Comparison of ENCODE assay signal across 16 cellular contexts in genomic region chr9:84229186-84229585, GRCh38.
DNase-seq lines count a peak whose midpoint lies in the region; TF ChIP-seq lines count a peak whose summit lies in the region.
"Had no signal": no experiment of that assay in that cellular context is flagged by ENCODE, and none has a peak within 500 bp of the region (broad histone marks: within the 10 kb centered on the region; RNA-seq: fewer than 3 reads in every experiment).

No MANE protein-coding gene starts in this region.

- H3K27ac Mint-ChIP-seq in endodermal cell = peak overlapping the region; percentile 89
- H3K27ac Mint-ChIP-seq: CD4-positive, CD25-positive, alpha-beta regulatory T cell; CD8-positive, alpha-beta memory T cell; H9 had no signal

- no peak overlapping the region for H3K9ac ChIP-seq in HUES48 (ENCODE audit: low read depth, low read length)
- no peak overlapping the region for H3K9ac ChIP-seq in endodermal cell (ENCODE audit: extremely low read depth, low read length, poor library complexity, severe bottlenecking)
- H3K9ac ChIP-seq in mesendoderm (ENCODE audit: low read length) = no peak overlapping the region

- no peak overlapping the region for H2AK5ac ChIP-seq in mesendoderm (ENCODE audit: low read length)

- no peaks in the 10 kb centered on the region for H3K9me3 ChIP-seq in HUES48 (ENCODE audit: control insufficient read depth, insufficient read depth, low read length)
- H3K9me3 ChIP-seq in endodermal cell (ENCODE audit: control insufficient read depth, low read length) = no peaks in the 10 kb centered on the region
- H3K9me3 ChIP-seq: BE2C had no signal

- no peak overlapping the region for H3K18ac ChIP-seq in mesendoderm (ENCODE audit: low read length)

- TF ChIP-seq CTCF in endodermal cell (conservative IDR thresholded peaks at IDR 0.05) = no peak

- no peaks in the 10 kb centered on the region for H3K9me3 Mint-ChIP-seq in endodermal cell
- H3K9me3 Mint-ChIP-seq: CD8-positive, alpha-beta memory T cell; H9 had no signal

- H2BK120ac ChIP-seq in mesendoderm (ENCODE audit: low read depth, low read length) = no peak overlapping the region

- H3K4me1 ChIP-seq in HUES48 (ENCODE audit: control insufficient read depth, insufficient read depth, low read length) = peaks cover 24% of the 10 kb centered on the region
- peaks cover 31% of the 10 kb centered on the region for H3K4me1 ChIP-seq in endodermal cell (ENCODE audit: control insufficient read depth, insufficient read depth, low read length)
- H3K4me1 ChIP-seq in mesendoderm (ENCODE audit: control insufficient read depth, low read depth, low read length) = no peaks in the 10 kb centered on the region
- H3K4me1 ChIP-seq: BE2C had no signal

- H3K36me3 ChIP-seq in HUES48 (ENCODE audit: control insufficient read depth, insufficient read depth, low read length) (no peaks in the 10 kb centered on the region), endodermal cell (ENCODE audit: control insufficient read depth, insufficient read depth, low read length) (no peaks in the 10 kb centered on the region), mesendoderm (ENCODE audit: control insufficient read depth, insufficient read depth, low read length) (no peaks in the 10 kb centered on the region)
- H3K36me3 ChIP-seq: BE2C had no signal

- H3K27ac ChIP-seq in HUES48 (ENCODE audit: low read depth, low read length) = peak overlapping the region; percentile 71
- H3K27ac ChIP-seq in endodermal cell (ENCODE audit: low read depth, low read length) = no peak overlapping the region
- no peak overlapping the region for H3K27ac ChIP-seq in mesendoderm (ENCODE audit: low read depth, low read length)

- no peak overlapping the region for H3K4me2 ChIP-seq in mesendoderm (ENCODE audit: low read length)

- no peak overlapping the region for H4K5ac ChIP-seq in mesendoderm (ENCODE audit: low read length)

- H2BK5ac ChIP-seq in mesendoderm (ENCODE audit: low read length) = no peak overlapping the region

- no peak overlapping the region for H2BK15ac ChIP-seq in mesendoderm (replicated peaks; ENCODE audit: low read depth)

- H3K36me3 Mint-ChIP-seq in endodermal cell (ENCODE audit: low read depth) = no peaks in the 10 kb centered on the region
- H3K36me3 Mint-ChIP-seq: CD4-positive, CD25-positive, alpha-beta regulatory T cell; CD8-positive, alpha-beta memory T cell had no signal

- H3K79me1 ChIP-seq in mesendoderm (ENCODE audit: low read length) = no peaks in the 10 kb centered on the region

- no peaks in the 10 kb centered on the region for H3K79me2 ChIP-seq in mesendoderm (ENCODE audit: control insufficient read depth, insufficient read depth, low read length)

- H3K56ac ChIP-seq in mesendoderm (ENCODE audit: low read length) = no peak overlapping the region

- WGBS in endodermal cell (ENCODE audit: insufficient coverage in 1 of 2, insufficient read length in 1 of 2), 2 experiments = 55 to 71% methylated on average over 3 to 4 of the region's 4 CpGs
- no CpG with 5 or more reads among the region's 4 CpGs for WGBS in mesendoderm (ENCODE audit: extremely low coverage, insufficient coverage, low lambda C conversion rate)

- H3K4me3 Mint-ChIP-seq in endodermal cell = no peak overlapping the region
- H3K4me3 Mint-ChIP-seq: CD4-positive, CD25-positive, alpha-beta regulatory T cell; CD8-positive, alpha-beta memory T cell; H9 had no signal

- H3K4me1 Mint-ChIP-seq in endodermal cell = peaks cover 60% of the 10 kb centered on the region
- H3K4me1 Mint-ChIP-seq: CD4-positive, CD25-positive, alpha-beta regulatory T cell; CD8-positive, alpha-beta memory T cell had no signal

- no peaks in the 10 kb centered on the region for H3K27me3 Mint-ChIP-seq in endodermal cell (ENCODE audit: insufficient read depth)

- H3K4ac ChIP-seq in mesendoderm (ENCODE audit: low read depth, low read length) = no peak overlapping the region

- no peak overlapping the region for H4K8ac ChIP-seq in mesendoderm (ENCODE audit: low read depth, low read length)

- H3K27me3 ChIP-seq in HUES48 (ENCODE audit: control insufficient read depth, insufficient read depth, low read length) (no peaks in the 10 kb centered on the region), endodermal cell (ENCODE audit: control insufficient read depth, insufficient read depth, low read length, poor library complexity, severe bottlenecking) (no peaks in the 10 kb centered on the region), mesendoderm (ENCODE audit: insufficient read depth, low read length, poor library complexity) (no peaks in the 10 kb centered on the region)
- H3K27me3 ChIP-seq: BE2C had no signal

- no peak for DNase-seq in endodermal cell
- DNase-seq in mesendoderm = peak; percentile 10
- DNase-seq in AML-193 (lab: John Stamatoyannopoulos, UW) = no peak
- no peak for DNase-seq in putamen (ENCODE audit: low spot score)
- DNase-seq in NOMO-1 treated with DMSO at 0.1 percent for 48 hours (lab: John Stamatoyannopoulos, UW; ENCODE audit: unreplicated experiment) = no peak
- DNase-seq: BE2C; C1 segment of cervical spinal cord; CD4-positive, CD25-positive, alpha-beta regulatory T cell; CD8-positive, alpha-beta memory T cell; COR-L47; DMS153; DMS79; GDM1; GOT3; H9 had no signal

- H3K4me3 ChIP-seq in HUES48 (ENCODE audit: low read depth, low read length) (no peak overlapping the region), endodermal cell (ENCODE audit: low read length) (no peak overlapping the region), mesendoderm (ENCODE audit: low read length) (no peak overlapping the region)

- no peak overlapping the region for H3K23ac ChIP-seq in mesendoderm (ENCODE audit: low read length)
